25 cellular contexts compared by ENCODE assay signal in genomic region chr5:136130581-136130980, GRCh38.
"Had no signal": no experiment of that assay in that cellular context is flagged by ENCODE, and none has a peak within 500 bp of the region (broad histone marks: within the 10 kb centered on the region; RNA-seq: fewer than 3 reads in every experiment).

No MANE protein-coding gene starts in this region.

- ATAC-seq: gastrocnemius medialis; left lobe of liver; mucosa of descending colon; pancreas; right lobe of liver; stimulated activated naive CD8-positive, alpha-beta T cell treated with anti-CD3 and anti-CD28 coated beads, Interleukin-15, amount 100 ng/mL, for 72 hours had no signal

- H3K36me3 Mint-ChIP-seq: mesothelial cell of epicardium, naive B cell had no signal

- H3K27ac ChIP-seq: gastrocnemius medialis, neutrophil, pancreas, right lobe of liver, suprapubic skin, upper lobe of left lung had no signal

- H3K4me3 Mint-ChIP-seq: mesothelial cell of epicardium; stimulated activated naive CD8-positive, alpha-beta T cell treated with anti-CD3 and anti-CD28 coated beads, Interleukin-15, amount 100 ng/mL, for 72 hours had no signal

- H3K27ac Mint-ChIP-seq: mesothelial cell of epicardium; progenitor cell of endocrine pancreas; stimulated activated naive CD8-positive, alpha-beta T cell treated with anti-CD3 and anti-CD28 coated beads, Interleukin-15, amount 100 ng/mL, for 72 hours had no signal

- H3K27me3 ChIP-seq: dorsolateral prefrontal cortex, gastrocnemius medialis, pancreas, right lobe of liver, suprapubic skin, upper lobe of left lung had no signal

- H3K4me3 ChIP-seq: dorsolateral prefrontal cortex, gastrocnemius medialis, lung, mucosa of descending colon, pancreas, right lobe of liver, suprapubic skin, upper lobe of left lung had no signal

- H3K9me3 ChIP-seq: gastrocnemius medialis, mucosa of descending colon, neutrophil, pancreas, right lobe of liver, suprapubic skin, upper lobe of left lung had no signal

- H3K36me3 ChIP-seq: gastrocnemius medialis, neutrophil, pancreas, right lobe of liver, suprapubic skin, upper lobe of left lung had no signal

- H3K9me3 Mint-ChIP-seq: mesothelial cell of epicardium; stimulated activated naive CD8-positive, alpha-beta T cell treated with anti-CD3 and anti-CD28 coated beads, Interleukin-15, amount 100 ng/mL, for 72 hours had no signal

- DNase-seq: dorsolateral prefrontal cortex; effector CD4-positive, alpha-beta T cell; foreskin fibroblast; gastrocnemius medialis; head of caudate nucleus; kidney; mesenchymal stem cell; mucosa of descending colon; naive B cell; pancreas; right lobe of liver; small intestine; stimulated activated CD4-positive, alpha-beta T cell treated with anti-CD3 and anti-CD28 coated beads, Interleukin-12 subunit alpha, Interleukin-12 subunit beta, amount 100 ng/mL, for 4 hours; stimulated activated CD4-positive, alpha-beta T cell treated with anti-CD3 and anti-CD28 coated beads, Interleukin-1b, Interleukin-23, amount 100 ng/mL, for 48 hours; stimulated activated CD4-positive, alpha-beta T cell treated with anti-CD3 and anti-CD28 coated beads, Interleukin-4, amount 100 ng/mL, for 1 hour; stimulated activated CD8-positive, alpha-beta memory T cell treated with anti-CD3 and anti-CD28 coated beads, Interleukin-4, amount 100 ng/mL, for 48 hours; stimulated activated naive CD4-positive, alpha-beta T cell; stimulated activated naive CD8-positive, alpha-beta T cell treated with anti-CD3 and anti-CD28 coated beads, Interleukin-15, amount 100 ng/mL, for 72 hours; upper lobe of left lung had no signal
